In the genomic region with DNA sequence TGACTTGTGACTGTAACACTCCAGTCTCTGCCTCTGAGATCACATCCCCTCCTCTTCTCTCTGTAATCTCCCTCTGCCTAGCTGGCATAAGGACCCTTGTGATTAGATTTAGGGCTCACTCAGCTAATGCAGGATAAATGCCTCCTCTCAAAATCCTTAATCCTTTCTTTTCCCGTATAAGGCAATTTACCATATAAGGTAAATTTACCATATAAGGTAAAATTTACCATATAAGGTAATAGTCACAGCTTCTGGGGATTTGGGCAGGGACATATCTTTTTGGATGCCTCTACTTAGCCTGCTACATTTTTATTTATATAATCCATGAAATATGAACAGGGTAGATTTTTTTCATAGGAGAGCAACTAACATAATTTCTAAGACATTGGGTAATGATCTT, we compare ENCODE assay signal across 28 cellular contexts.
"Had no signal": no experiment of that assay in that cellular context is flagged by ENCODE, and none has a peak within 500 bp of the region (broad histone marks: within the 10 kb centered on the region; RNA-seq: fewer than 3 reads in every experiment).

No MANE protein-coding gene starts in this region.

- H3K4me3 ChIP-seq: SK-N-MC had no signal

- FAIRE-seq: astrocyte had no signal

- H3K27ac ChIP-seq: SK-N-MC had no signal

- DNase-seq: activated CD4-positive, alpha-beta T cell treated with anti-CD3 and anti-CD28 coated beads for 48 hours; activated CD4-positive, alpha-beta T cell treated with anti-CD3 and anti-CD28 coated beads, Interleukin-2, amount 50 U/mL, for 4 hours; activated CD4-positive, CD25-positive, alpha-beta regulatory T cell treated with anti-CD3 and anti-CD28 coated beads, Interleukin-2, amount 50 U/mL, for 72 hours; activated CD8-positive, alpha-beta memory T cell treated with anti-CD3 and anti-CD28 coated beads, Interleukin-2, amount 10 ng/mL, durations not matched to agents 7 days and 5 days; activated CD8-positive, alpha-beta T cell treated with anti-CD3 and anti-CD28 coated beads, Interleukin-2, amount 10 ng/mL, durations not matched to agents 7 days and 5 days; activated effector memory CD4-positive, alpha-beta T cell treated with Interleukin-2 at 50 U/mL for 16 hours; activated naive CD4-positive, alpha-beta T cell; activated naive CD8-positive, alpha-beta T cell treated with anti-CD3 and anti-CD28 coated beads, Interleukin-2, amount 50 U/mL, for 24 hours; activated T-cell treated with anti-CD3 and anti-CD28 coated beads, Interleukin-2, amount 50 U/mL, for 24 hours; amniotic stem cell; cortex of kidney; NCI-H1048; NCI-H1694; NCI-H2029; NCI-H2107; NCI-H446; NCI-H526; NCI-H774; NK-92 treated with Interleukin-12 subunit alpha and Interleukin-12 subunit beta, amount 100 ng/mL, for 24 hours; OCI-M1; RPMI8226; T-cell had no signal

- ATAC-seq: activated CD8-positive, alpha-beta memory T cell treated with anti-CD3 and anti-CD28 coated beads, Interleukin-2, amount 10 ng/mL, durations not matched to agents 7 days and 5 days; activated CD8-positive, alpha-beta T cell treated with anti-CD3 and anti-CD28 coated beads, Interleukin-2, amount 10 ng/mL, durations not matched to agents 7 days and 5 days; activated naive CD4-positive, alpha-beta T cell treated with anti-CD3 and anti-CD28 coated beads, Interleukin-2, amount 50 U/mL, for 72 hours; activated naive CD8-positive, alpha-beta T cell treated with anti-CD3 and anti-CD28 coated beads, Interleukin-2, amount 50 U/mL, for 24 hours; Panc1; Right ventricle myocardium inferior; T-cell; WTC11 had no signal
